In genomic region chr17:32349854-32350661, GRCh38 we compare ENCODE assay signal across 1 cellular context.
TF ChIP-seq lines count a peak whose summit lies in the region.

ZNF207 (plus strand) TSS chr17:32350157; CDS start chr17:32350286, 129 bp downstream.

TF ChIP-seq in HepG2, 621 proteins besides CTCF, POLR2A, EP300 and RAD21 (continued from another document and continues in another):
- TF ChIP-seq LRRFIP1 (CRISPR knock-in tag; conservative IDR thresholded peaks at IDR 0.05), result no peak
- TF ChIP-seq SOX5 (CRISPR knock-in tag; IDR thresholded peaks at IDR 0.05; ENCODE audit: borderline replicate concordance), result peak; percentile 40; the same call in 1 of the 2 replicates
- no peak for TF ChIP-seq ZNF230 (CRISPR knock-in tag; IDR thresholded peaks at IDR 0.05)
- 0 out of 2 replicates have a peak, but pooled peaks have one; percentile 58 for TF ChIP-seq ZNF704 (CRISPR knock-in tag; IDR thresholded peaks at IDR 0.05; ENCODE audit: borderline replicate concordance)
- peak; percentile 82 for TF ChIP-seq BRD4 (CRISPR knock-in tag; IDR thresholded peaks at IDR 0.05)
- no peak for TF ChIP-seq ZNF530 (CRISPR knock-in tag; IDR thresholded peaks at IDR 0.05; ENCODE audit: low read depth)
- peak; percentile 22; the same call in 1 of the 2 replicates for TF ChIP-seq MTF1 (CRISPR knock-in tag; IDR thresholded peaks at IDR 0.05)
- TF ChIP-seq FLYWCH1 (CRISPR knock-in tag; IDR thresholded peaks at IDR 0.05), result no peak
- peak; percentile 96 for TF ChIP-seq ZFY (CRISPR knock-in tag; IDR thresholded peaks at IDR 0.05)
- TF ChIP-seq ZNF563 (CRISPR knock-in tag; IDR thresholded peaks at IDR 0.05), result peak; percentile 31
- TF ChIP-seq ZSCAN31 (CRISPR knock-in tag; IDR thresholded peaks at IDR 0.05; ENCODE audit: low read depth), result peak; percentile 58
- no peak for TF ChIP-seq ZNF724P (CRISPR knock-in tag; IDR thresholded peaks at IDR 0.05; ENCODE audit: borderline replicate concordance)
- peak; percentile 42; the same call in 1 of the 2 replicates for TF ChIP-seq REPIN1 (CRISPR knock-in tag; IDR thresholded peaks at IDR 0.05; ENCODE audit: borderline replicate concordance, low read depth)
- TF ChIP-seq ZBTB25 (CRISPR knock-in tag; IDR thresholded peaks at IDR 0.05), result 0 out of 2 replicates have a peak, but pooled peaks have one; percentile 25
- TF ChIP-seq HNF1B (CRISPR knock-in tag; IDR thresholded peaks at IDR 0.05), result peak; percentile 63
- 0 out of 2 replicates have a peak, but pooled peaks have one; percentile 52 for TF ChIP-seq GZF1 (CRISPR knock-in tag; IDR thresholded peaks at IDR 0.05)
- TF ChIP-seq TEAD2 (CRISPR knock-in tag; IDR thresholded peaks at IDR 0.05), result no peak
- peak; percentile 87 for TF ChIP-seq RBFOX2 (IDR thresholded peaks at IDR 0.05; ENCODE audit: low read depth, low read length)
- 0 out of 2 replicates have a peak, but pooled peaks have one; percentile 47 for TF ChIP-seq ZNF773 (CRISPR knock-in tag; IDR thresholded peaks at IDR 0.05; ENCODE audit: borderline replicate concordance)
- TF ChIP-seq ZNF550 (CRISPR knock-in tag; IDR thresholded peaks at IDR 0.05; ENCODE audit: borderline replicate concordance), result no peak
- TF ChIP-seq HOXD1 (CRISPR knock-in tag; IDR thresholded peaks at IDR 0.05), result 0 out of 2 replicates have a peak, but pooled peaks have one; percentile 18
- no peak for TF ChIP-seq IKZF1 (IDR thresholded peaks at IDR 0.05)
- no peak for TF ChIP-seq GPBP1L1 (CRISPR knock-in tag; IDR thresholded peaks at IDR 0.05)
- peak; percentile 74; the same call in 1 of the 2 replicates for TF ChIP-seq STAT5B (CRISPR knock-in tag; IDR thresholded peaks at IDR 0.05)
- TF ChIP-seq ZBTB34 (CRISPR knock-in tag; IDR thresholded peaks at IDR 0.05), result no peak
- TF ChIP-seq ZNF431 (CRISPR knock-in tag; IDR thresholded peaks at IDR 0.05; ENCODE audit: borderline replicate concordance, low read depth), result no peak
- peak; percentile 29; the same call in 1 of the 2 replicates for TF ChIP-seq ZNF3 (CRISPR knock-in tag; IDR thresholded peaks at IDR 0.05)
- 0 out of 2 replicates have a peak, but pooled peaks have one; percentile 57 for TF ChIP-seq ZNF549 (CRISPR knock-in tag; IDR thresholded peaks at IDR 0.05)
- no peak for TF ChIP-seq ARID3A (IDR thresholded peaks at IDR 0.05; ENCODE audit: low read depth, low read length)
- peak; percentile 39; the same call in 1 of the 2 replicates for TF ChIP-seq ZNF343 (CRISPR knock-in tag; IDR thresholded peaks at IDR 0.05)
- TF ChIP-seq SMAD1 (CRISPR knock-in tag; IDR thresholded peaks at IDR 0.05; ENCODE audit: borderline replicate concordance, low read depth), result peak; percentile 52; the same call in 1 of the 2 replicates
- TF ChIP-seq ZNF572 (CRISPR knock-in tag; IDR thresholded peaks at IDR 0.05), result 0 out of 2 replicates have a peak, but pooled peaks have one; percentile 7
- peak; percentile 33; the same call in 1 of the 2 replicates for TF ChIP-seq PITX1 (CRISPR knock-in tag; IDR thresholded peaks at IDR 0.05)
- peak; percentile 49; the same call in 1 of the 2 replicates for TF ChIP-seq HES4 (CRISPR knock-in tag; IDR thresholded peaks at IDR 0.05; ENCODE audit: borderline replicate concordance)
- TF ChIP-seq AGO2 (optimal IDR thresholded peaks at IDR 0.05; ENCODE audit: low read depth, low read length), result peak; percentile 75
- peak; percentile 68 for TF ChIP-seq ZNF407 (CRISPR knock-in tag; IDR thresholded peaks at IDR 0.05; ENCODE audit: not compliant biosample characterization)
- peak; percentile 72 for TF ChIP-seq UBTF (CRISPR knock-in tag; IDR thresholded peaks at IDR 0.05)
